Comparison of ENCODE assay signal across 30 cellular contexts in genomic region chr2:119082821-119083400, GRCh38.
"Had no signal": no experiment of that assay in that cellular context is flagged by ENCODE, and none has a peak within 500 bp of the region (broad histone marks: within the 10 kb centered on the region; RNA-seq: fewer than 3 reads in every experiment).

No MANE protein-coding gene starts in this region.

- ATAC-seq: naive thymus-derived CD8-positive, alpha-beta T cell; pancreas; right cardiac atrium; sciatic nerve; stimulated activated memory B cell treated with anti-CD40 and anti-IgM and Interleukin-4, amounts not matched to agents 10 μg/mL and 1 μg/mL and 100 μg/mL, for 72 hours; stimulated activated naive CD8-positive, alpha-beta T cell treated with anti-CD3 and anti-CD28 coated beads, Interleukin-15, amount 100 ng/mL, for 72 hours had no signal

- DNase-seq: hippocampal formation; immature natural killer cell; kidney; left ventricle myocardium inferior; mesendoderm; naive thymus-derived CD8-positive, alpha-beta T cell; nucleus accumbens; pancreas; posterior cingulate gyrus; retina; right cardiac atrium; stimulated activated CD4-positive, alpha-beta T cell treated with anti-CD3 and anti-CD28 coated beads, Interleukin-1b, Interleukin-23, amount 100 ng/mL, for 48 hours; stimulated activated CD4-positive, alpha-beta T cell treated with anti-CD3 and anti-CD28 coated beads, Interleukin-2, amount 100 ng/mL, for 48 hours; stimulated activated CD4-positive, alpha-beta T cell treated with anti-CD3 and anti-CD28 coated beads, Interleukin-4, amount 100 ng/mL, for 4 hours; stimulated activated CD8-positive, alpha-beta memory T cell treated with anti-CD3 and anti-CD28 coated beads, Interleukin-4, amount 100 ng/mL, for 48 hours; stimulated activated naive CD4-positive, alpha-beta T cell treated with Interleukin-2 at 50 U/mL for 16 hours; stimulated activated naive CD8-positive, alpha-beta T cell treated with anti-CD3 and anti-CD28 coated beads, Interleukin-15, amount 100 ng/mL, for 72 hours; substantia nigra; uterus had no signal

- H3K27ac ChIP-seq: left ventricle myocardium inferior, pancreas, prostate gland, tibial nerve, uterus had no signal

- H3K36me3 Mint-ChIP-seq: immature natural killer cell; mesothelial cell of epicardium; naive thymus-derived CD8-positive, alpha-beta T cell; stimulated activated memory B cell treated with anti-CD40 and anti-IgM and Interleukin-4, amounts not matched to agents 10 μg/mL and 1 μg/mL and 100 μg/mL, for 72 hours; type B pancreatic cell had no signal

- H3K27me3 Mint-ChIP-seq: stimulated activated memory B cell treated with anti-CD40 and anti-IgM and Interleukin-4, amounts not matched to agents 10 μg/mL and 1 μg/mL and 100 μg/mL, for 72 hours had no signal

- H3K9me3 ChIP-seq: pancreas, prostate gland, uterus had no signal

- H3K4me1 ChIP-seq: left ventricle myocardium inferior, prostate gland, tibial nerve, uterus had no signal

- H3K4me2 ChIP-seq: smooth muscle cell had no signal

- H3K4me1 Mint-ChIP-seq: immature natural killer cell; naive thymus-derived CD8-positive, alpha-beta T cell; stimulated activated memory B cell treated with anti-CD40 and anti-IgM and Interleukin-4, amounts not matched to agents 10 μg/mL and 1 μg/mL and 100 μg/mL, for 72 hours; stimulated activated naive CD8-positive, alpha-beta T cell treated with anti-CD3 and anti-CD28 coated beads, Interleukin-15, amount 100 ng/mL, for 72 hours had no signal

- H3K27ac Mint-ChIP-seq: immature natural killer cell; mesothelial cell of epicardium; naive thymus-derived CD8-positive, alpha-beta T cell; nephron; stimulated activated memory B cell treated with anti-CD40 and anti-IgM and Interleukin-4, amounts not matched to agents 10 μg/mL and 1 μg/mL and 100 μg/mL, for 72 hours; stimulated activated naive CD8-positive, alpha-beta T cell treated with anti-CD3 and anti-CD28 coated beads, Interleukin-15, amount 100 ng/mL, for 72 hours; type B pancreatic cell had no signal

- H3K4me3 Mint-ChIP-seq: immature natural killer cell; mesothelial cell of epicardium; naive thymus-derived CD8-positive, alpha-beta T cell; nephron; neural crest cell; stimulated activated memory B cell treated with anti-CD40 and anti-IgM and Interleukin-4, amounts not matched to agents 10 μg/mL and 1 μg/mL and 100 μg/mL, for 72 hours; stimulated activated naive CD8-positive, alpha-beta T cell treated with anti-CD3 and anti-CD28 coated beads, Interleukin-15, amount 100 ng/mL, for 72 hours; type B pancreatic cell had no signal

- FAIRE-seq: islet of Langerhans, kidney, pancreas had no signal

- H3K4me3 ChIP-seq: left ventricle myocardium inferior, lung, pancreas, prostate gland, smooth muscle cell, tibial nerve, uterus had no signal

- H3K36me3 ChIP-seq: left ventricle myocardium inferior, pancreas, prostate gland, tibial nerve, uterus had no signal

- H3K9me3 Mint-ChIP-seq: neural crest cell; stimulated activated naive CD8-positive, alpha-beta T cell treated with anti-CD3 and anti-CD28 coated beads, Interleukin-15, amount 100 ng/mL, for 72 hours; type B pancreatic cell had no signal

- H3K27me3 ChIP-seq: pancreas, tibial nerve, uterus had no signal
